Comparison of ENCODE assay signal across 8 cellular contexts in the genomic region with DNA sequence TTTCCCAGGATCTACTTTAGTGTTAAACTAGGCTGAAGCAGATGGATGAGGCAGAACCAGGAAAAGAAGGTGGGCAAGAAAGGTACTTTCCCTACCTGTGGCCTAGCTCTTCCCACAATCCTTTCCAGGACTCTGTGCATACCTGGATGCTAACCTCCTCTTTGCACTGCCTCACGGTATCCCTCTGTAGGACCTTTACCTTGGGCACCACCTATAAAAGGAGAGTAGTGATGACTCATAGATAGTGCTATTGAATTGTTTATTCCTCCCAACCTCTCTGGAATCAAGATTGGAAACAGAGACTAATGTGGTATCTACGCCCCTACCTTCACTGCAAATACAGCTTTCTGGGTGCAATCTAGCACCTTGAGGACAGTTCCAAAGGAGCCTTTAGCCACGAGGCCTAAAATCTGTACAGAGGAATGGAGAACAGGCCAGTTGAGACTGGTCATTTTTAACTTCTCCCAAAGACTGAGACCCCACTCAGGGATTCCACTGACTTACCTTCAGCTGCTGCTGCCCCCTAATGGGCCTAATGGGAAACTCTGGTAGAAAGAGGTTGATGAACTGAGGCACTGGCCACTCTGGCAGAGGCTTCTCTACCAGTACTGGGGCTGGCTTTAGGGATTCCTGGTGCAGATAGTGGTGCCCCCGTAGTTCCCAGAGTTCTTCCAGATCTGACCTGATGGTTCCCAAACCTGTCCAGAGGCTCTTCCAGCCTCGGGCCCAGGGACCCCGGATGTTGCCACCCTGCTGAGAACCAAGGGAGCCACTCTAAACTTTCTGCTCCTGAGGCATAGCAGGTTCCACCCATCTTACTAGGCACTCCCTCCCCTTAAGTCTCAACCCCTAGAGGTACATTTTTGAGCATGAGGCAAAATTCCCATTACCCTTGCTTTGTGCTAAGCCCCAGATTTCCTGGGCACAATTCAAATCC. TPM values are rescaled to one million over a fixed set of nuclear protein-coding genes. Genes with fewer than 3 reads are reported as not detected.
DNase-seq lines count a peak whose midpoint lies in the region; ATAC-seq and TF ChIP-seq lines count a peak whose summit lies in the region.

No MANE protein-coding gene starts in this region.

- POLR2A ChIA-PET in CD8-positive, alpha-beta T cell (lab: Charles Lee) = interaction anchor here (1.0 to 1.3 kb wide), 3 partner anchors 36 to 110 kb away, joined by 3 to 4 read pairs (median 3); a partner anchor contains a TSS

- peaks cover 30% of the 10 kb centered on the region for H3K36me3 ChIP-seq in CD8-positive, alpha-beta T cell (ENCODE audit: insufficient read depth, low read length)
- no peaks in the 10 kb centered on the region for H3K36me3 ChIP-seq in uterus

- H3K9me3 Mint-ChIP-seq in CD8-positive, alpha-beta T cell = no peaks in the 10 kb centered on the region
- no peaks in the 10 kb centered on the region for H3K9me3 Mint-ChIP-seq in HFFc6

- peak in 6 of 7 experiments; percentile 7 to 56 (median 42) for DNase-seq in CD8-positive, alpha-beta T cell
- DNase-seq in HFFc6 = no peak
- DNase-seq in activated CD4-positive, alpha-beta T cell treated with anti-CD3 and anti-CD28 coated beads for 48 hours = peak; percentile 40
- peak; percentile 3 for DNase-seq in effector CD8-positive, alpha-beta T cell (lab: John Stamatoyannopoulos, UW)
- peak; percentile 47 for DNase-seq in mesenteric fat pad (ENCODE audit: low spot score)
- peak in 1 of 2 donors; percentile 26 for DNase-seq in uterus
- no peak for DNase-seq in T1000 (lab: John Stamatoyannopoulos, UW)

- H3K36me3 Mint-ChIP-seq in CD8-positive, alpha-beta T cell = peaks cover 49% of the 10 kb centered on the region
- H3K36me3 Mint-ChIP-seq in HFFc6 (ENCODE audit: low read depth) = peaks cover 33% of the 10 kb centered on the region

- no peak for TF ChIP-seq POLR2A in uterus (IDR thresholded peaks at IDR 0.05)

- no peaks in the 10 kb centered on the region for H3K4me1 ChIP-seq in CD8-positive, alpha-beta T cell (ENCODE audit: insufficient read depth, low read length)
- no peaks in the 10 kb centered on the region for H3K4me1 ChIP-seq in uterus

- no peaks in the 10 kb centered on the region for H3K27me3 ChIP-seq in CD8-positive, alpha-beta T cell (ENCODE audit: insufficient read depth, low read length)
- no peaks in the 10 kb centered on the region for H3K27me3 ChIP-seq in uterus

- no peak overlapping the region for H3K27ac ChIP-seq in CD8-positive, alpha-beta T cell (ENCODE audit: low read depth, low read length)
- H3K27ac ChIP-seq in uterus = no peak overlapping the region

- H3K27me3 Mint-ChIP-seq in CD8-positive, alpha-beta T cell (ENCODE audit: low read depth) = no peaks in the 10 kb centered on the region
- peaks cover 5% of the 10 kb centered on the region for H3K27me3 Mint-ChIP-seq in HFFc6 (ENCODE audit: insufficient read depth)

- no peak overlapping the region for H3K4me3 ChIP-seq in CD8-positive, alpha-beta T cell (ENCODE audit: low read depth, low read length)
- no peak overlapping the region for H3K4me3 ChIP-seq in uterus

- CTCF ChIA-PET in CD8-positive, alpha-beta T cell (lab: Charles Lee) = interaction anchor here (0.6 to 7.5 kb wide), 16 partner anchors 8 to 261 kb away, joined by 3 to 89 read pairs (median 4); a partner anchor contains a TSS

- H3K9me3 ChIP-seq in CD8-positive, alpha-beta T cell (ENCODE audit: low read length) = no peaks in the 10 kb centered on the region
- no peaks in the 10 kb centered on the region for H3K9me3 ChIP-seq in uterus

- peaks cover 3% of the 10 kb centered on the region for H3K4me1 Mint-ChIP-seq in CD8-positive, alpha-beta T cell (ENCODE audit: low read depth)
- H3K4me1 Mint-ChIP-seq in HFFc6 (ENCODE audit: low read depth) = no peaks in the 10 kb centered on the region; the same call in 1 of the 2 replicates

- intact Hi-C loops in CD8-positive, alpha-beta T cell (cut with DNase I, micrococcal nuclease) = loop anchor here (1.0 to 5.0 kb wide), 3 partner anchors 14 to 119 kb away; a partner anchor contains a TSS
- intact Hi-C loops in uterus (cut with DNase I; ENCODE audit: low total_unique reads) = loop anchor here (10.0 kb wide), 1 partner anchor 68 kb away; no protein-coding TSS in a partner anchor

- no peak overlapping the region for H3K4me3 Mint-ChIP-seq in CD8-positive, alpha-beta T cell
- no peak overlapping the region for H3K4me3 Mint-ChIP-seq in HFFc6

- TF ChIP-seq CTCF in CD8-positive, alpha-beta T cell (IDR thresholded peaks at IDR 0.05) = peak; percentile 74
- TF ChIP-seq CTCF in HFFc6 (IDR thresholded peaks at IDR 0.05) (peak; percentile 79), uterus (IDR thresholded peaks at IDR 0.05) (peak; percentile 41 to 58 (median 52))

- no peak overlapping the region for H3K27ac Mint-ChIP-seq in CD8-positive, alpha-beta T cell
- peak overlapping the region; percentile 57; the same call in 1 of the 2 replicates for H3K27ac Mint-ChIP-seq in HFFc6

- ATAC-seq in CD8-positive, alpha-beta T cell = peak; percentile 57
- no peak for ATAC-seq in GM19452 (IDR thresholded peaks at IDR 0.05; ENCODE audit: unreplicated experiment)

RNA-seq across cellular contexts. Expression of a gene that starts 0.8 kb away (rescaled TPM):
- total RNA-seq in CD8-positive, alpha-beta T cell = 1 to 10 TPM; 9.3 to 9.7 TPM
- 1 to 10 TPM; 3.2 to 4.3 (median 3.5) TPM for total RNA-seq in HFFc6 (2021; fragmentation: NEBNext Ultra II Directional; extraction: Animal tissue kit (Norgen Biotek cat#: 25700))
- 7.6 TPM for total RNA-seq in mesenteric fat pad
- 10 to 100 TPM in 2 of 4 donors, 1 to 10 TPM in 1, not detected in 1; 5.9 to 19.6 (median 11.3) TPM for total RNA-seq in uterus

RNA-seq across cellular contexts. Expression of a gene that starts 14.4 kb away (rescaled TPM):
- total RNA-seq in CD8-positive, alpha-beta T cell = 10 to 100 TPM; 23.1 to 26.6 TPM
- total RNA-seq in HFFc6 (2021; fragmentation: NEBNext Ultra II Directional; extraction: Animal tissue kit (Norgen Biotek cat#: 25700)) = 10 to 100 TPM; 29.2 to 73.3 (median 69.4) TPM
- total RNA-seq in mesenteric fat pad (3.1 TPM), uterus (10 to 100 TPM in 1 of 4 donors, 1 to 10 TPM in 2, not detected in 1; 1.5 to 21.4 (median 7.0) TPM)

RNA-seq across cellular contexts. Expression of a gene that starts 31.8 kb away (rescaled TPM):
- total RNA-seq in CD8-positive, alpha-beta T cell = 100 to 1,000 TPM; 136 to 148 TPM
- total RNA-seq in HFFc6 (2021; fragmentation: NEBNext Ultra II Directional; extraction: Animal tissue kit (Norgen Biotek cat#: 25700)) = 100 to 1,000 TPM; 111 to 158 (median 134) TPM
- total RNA-seq in mesenteric fat pad (163 TPM), uterus (100 to 1,000 TPM in 1 of 4 donors, 10 to 100 TPM in 3; 35.0 to 126 (median 68.5) TPM)

RNA-seq across cellular contexts. Expression of a gene that starts 36.5 kb away (rescaled TPM):
- total RNA-seq in CD8-positive, alpha-beta T cell = 10 to 100 TPM; 16.3 to 16.5 TPM
- 10 to 100 TPM in 5 of 6 experiments, 1 to 10 TPM in 1; 8.6 to 14.7 (median 10.3) TPM for total RNA-seq in HFFc6 (2021; fragmentation: NEBNext Ultra II Directional; extraction: Animal tissue kit (Norgen Biotek cat#: 25700))
- total RNA-seq in mesenteric fat pad (24.8 TPM), uterus (10 to 100 TPM in 2 of 4 donors, 1 to 10 TPM in 2; 4.1 to 17.8 (median 11.1) TPM)

RNA-seq across cellular contexts. Expression of a gene that starts 41.9 kb away (rescaled TPM):
- 10 to 100 TPM; 46.2 to 60.0 TPM for total RNA-seq in CD8-positive, alpha-beta T cell
- total RNA-seq in HFFc6 (2021; fragmentation: NEBNext Ultra II Directional; extraction: Animal tissue kit (Norgen Biotek cat#: 25700)) = 10 to 100 TPM; 69.5 to 94.7 (median 78.0) TPM
- total RNA-seq in mesenteric fat pad (50.7 TPM), uterus (10 to 100 TPM in 2 of 4 donors, 1 to 10 TPM in 2; 7.2 to 48.3 (median 26.6) TPM)

Comparison
In these comparisons a context has a peak if more than half of its experiments do, and no peak if none do; other contexts are left out.
1. DNase-seq: peak in CD8-positive, alpha-beta T cell (6 of 7), activated CD4-positive, alpha-beta T cell treated with anti-CD3 and anti-CD28 coated beads for 48 hours (single experiment), effector CD8-positive, alpha-beta T cell (single experiment) and mesenteric fat pad (single experiment); none in HFFc6 (single experiment) and T1000 (single experiment).
2. Peak in every context shown above with its lines, with median percentiles within 50 percentile points of each other: CTCF ChIP-seq.